ENCODE assay signal across 15 cellular contexts in genomic region chr5:82389347-82389746, GRCh38.
DNase-seq lines count a peak whose midpoint lies in the region; ATAC-seq and TF ChIP-seq lines count a peak whose summit lies in the region.
"Had no signal": no experiment of that assay in that cellular context is flagged by ENCODE, and none has a peak within 500 bp of the region (broad histone marks: within the 10 kb centered on the region; RNA-seq: fewer than 3 reads in every experiment).

No MANE protein-coding gene starts in this region.

- H3K9me3 ChIP-seq in left lung, result no peaks in the 10 kb centered on the region
- H3K9me3 ChIP-seq: BE2C, body of pancreas, Peyer's patch had no signal

- H3K9me3 Mint-ChIP-seq in stimulated activated naive CD8-positive, alpha-beta T cell treated with anti-CD3 and anti-CD28 coated beads, Interleukin-15, Interleukin-2, amounts not matched to agents 100 ng/mL and 50 ng/mL, for 24 hours, result no peaks in the 10 kb centered on the region
- peaks cover 0 to 8% of the 10 kb centered on the region in 2 donors for H3K9me3 Mint-ChIP-seq in stimulated activated naive CD8-positive, alpha-beta T cell treated with anti-CD3 and anti-CD28 coated beads, Interleukin-15, amount 100 ng/mL, for 72 hours
- peaks cover 11% of the 10 kb centered on the region for H3K9me3 Mint-ChIP-seq in activated T-helper 1 cell treated with anti-CD3 and anti-CD28 coated beads, Interleukin-12 subunit alpha, Interleukin-12 subunit beta, Interleukin-2, Interleukin-4 antibody, amounts not matched to agents 30 ng/mL and 10 ng/mL and 1 ng/mL, durations not matched to agents 14 hours and 24 hours and 36 hours

- intact Hi-C loops in activated T-helper 1 cell treated with anti-CD3 and anti-CD28 coated beads, Interleukin-12 subunit alpha, Interleukin-12 subunit beta, Interleukin-2, Interleukin-4 antibody, amounts not matched to agents 30 ng/mL and 10 ng/mL and 1 ng/mL, durations not matched to agents 14 hours and 24 hours and 36 hours (cut with micrococcal nuclease), result loop anchor here (1.0 to 2.0 kb wide), 2 partner anchors 15 to 25 kb away; no protein-coding TSS in a partner anchor
- intact Hi-C loops in left lung (cut with DNase I), result no loop called here

- no peaks in the 10 kb centered on the region for H3K36me3 ChIP-seq in left lung
- H3K36me3 ChIP-seq: BE2C, Peyer's patch had no signal

- no peak for ATAC-seq in stimulated activated naive CD8-positive, alpha-beta T cell treated with anti-CD3 and anti-CD28 coated beads, Interleukin-15, amount 100 ng/mL, for 72 hours
- peak; percentile 55 for ATAC-seq in left lung
- no peak for ATAC-seq in HG03378 (IDR thresholded peaks at IDR 0.05; ENCODE audit: unreplicated experiment)

- no peaks in the 10 kb centered on the region for H3K36me3 Mint-ChIP-seq in stimulated activated naive CD8-positive, alpha-beta T cell treated with anti-CD3 and anti-CD28 coated beads, Interleukin-15, Interleukin-2, amounts not matched to agents 100 ng/mL and 50 ng/mL, for 24 hours (ENCODE audit: low read depth)
- H3K36me3 Mint-ChIP-seq in activated T-helper 1 cell treated with anti-CD3 and anti-CD28 coated beads, Interleukin-12 subunit alpha, Interleukin-12 subunit beta, Interleukin-2, Interleukin-4 antibody, amounts not matched to agents 30 ng/mL and 10 ng/mL and 1 ng/mL, durations not matched to agents 14 hours and 24 hours and 36 hours (ENCODE audit: low read depth), result peaks cover 15% of the 10 kb centered on the region

- H3K4me1 Mint-ChIP-seq in stimulated activated naive CD8-positive, alpha-beta T cell treated with anti-CD3 and anti-CD28 coated beads, Interleukin-15, Interleukin-2, amounts not matched to agents 100 ng/mL and 50 ng/mL, for 24 hours (ENCODE audit: low read depth), result peaks cover 10% of the 10 kb centered on the region
- peaks cover 8% of the 10 kb centered on the region for H3K4me1 Mint-ChIP-seq in stimulated activated naive CD8-positive, alpha-beta T cell treated with anti-CD3 and anti-CD28 coated beads, Interleukin-15, amount 100 ng/mL, for 72 hours
- peaks cover 41% of the 10 kb centered on the region for H3K4me1 Mint-ChIP-seq in activated T-helper 1 cell treated with anti-CD3 and anti-CD28 coated beads, Interleukin-12 subunit alpha, Interleukin-12 subunit beta, Interleukin-2, Interleukin-4 antibody, amounts not matched to agents 30 ng/mL and 10 ng/mL and 1 ng/mL, durations not matched to agents 14 hours and 24 hours and 36 hours (ENCODE audit: low read depth)

- H3K4me1 ChIP-seq in left lung, result peaks cover 0 to 5% of the 10 kb centered on the region in 2 donors
- H3K4me1 ChIP-seq: Peyer's patch had no signal

- H3K27me3 ChIP-seq in left lung, result no peaks in the 10 kb centered on the region
- H3K27me3 ChIP-seq: BE2C, body of pancreas, Peyer's patch had no signal

- H3K4me3 Mint-ChIP-seq in stimulated activated naive CD8-positive, alpha-beta T cell treated with anti-CD3 and anti-CD28 coated beads, Interleukin-15, Interleukin-2, amounts not matched to agents 100 ng/mL and 50 ng/mL, for 24 hours, result no peak overlapping the region
- no peak overlapping the region for H3K4me3 Mint-ChIP-seq in stimulated activated naive CD8-positive, alpha-beta T cell treated with anti-CD3 and anti-CD28 coated beads, Interleukin-15, amount 100 ng/mL, for 72 hours
- H3K4me3 Mint-ChIP-seq in activated T-helper 1 cell treated with anti-CD3 and anti-CD28 coated beads, Interleukin-12 subunit alpha, Interleukin-12 subunit beta, Interleukin-2, Interleukin-4 antibody, amounts not matched to agents 30 ng/mL and 10 ng/mL and 1 ng/mL, durations not matched to agents 14 hours and 24 hours and 36 hours, result peak overlapping the region; percentile 34

- no peak for DNase-seq in stimulated activated naive CD8-positive, alpha-beta T cell treated with anti-CD3 and anti-CD28 coated beads, Interleukin-15, amount 100 ng/mL, for 72 hours
- DNase-seq in activated T-helper 1 cell treated with anti-CD3 and anti-CD28 coated beads, Interleukin-12 subunit alpha, Interleukin-12 subunit beta, Interleukin-2, Interleukin-4 antibody, amounts not matched to agents 30 ng/mL and 10 ng/mL and 1 ng/mL, durations not matched to agents 14 hours and 24 hours and 36 hours (ENCODE audit: low spot score), result no peak
- DNase-seq in left lung (no peak), cerebellar cortex (ENCODE audit: low spot score) (no peak), NCI-H128 (lab: John Stamatoyannopoulos, UW; ENCODE audit: unreplicated experiment) (no peak)
- DNase-seq in stimulated activated CD4-positive, alpha-beta T cell treated with anti-CD3 and anti-CD28 coated beads, Interleukin-4, amount 100 ng/mL, for 4 hours, result no peak
- DNase-seq: activated CD4-positive, alpha-beta T cell treated with anti-CD3 and anti-CD28 coated beads for 1 hour; NCI-H187; NCI-H524; Peyer's patch; retina had no signal

- TF ChIP-seq CTCF in left lung (IDR thresholded peaks at IDR 0.05), result no peak

- no peaks in the 10 kb centered on the region for H3K27me3 Mint-ChIP-seq in stimulated activated naive CD8-positive, alpha-beta T cell treated with anti-CD3 and anti-CD28 coated beads, Interleukin-15, Interleukin-2, amounts not matched to agents 100 ng/mL and 50 ng/mL, for 24 hours
- peaks cover 5% of the 10 kb centered on the region for H3K27me3 Mint-ChIP-seq in stimulated activated naive CD8-positive, alpha-beta T cell treated with anti-CD3 and anti-CD28 coated beads, Interleukin-15, amount 100 ng/mL, for 72 hours
- no peaks in the 10 kb centered on the region for H3K27me3 Mint-ChIP-seq in activated T-helper 1 cell treated with anti-CD3 and anti-CD28 coated beads, Interleukin-12 subunit alpha, Interleukin-12 subunit beta, Interleukin-2, Interleukin-4 antibody, amounts not matched to agents 30 ng/mL and 10 ng/mL and 1 ng/mL, durations not matched to agents 14 hours and 24 hours and 36 hours (ENCODE audit: insufficient read depth)

- peak overlapping the region in 1 of 2 donors; percentile 34 for H3K27ac ChIP-seq in left lung
- H3K27ac ChIP-seq: body of pancreas, Peyer's patch had no signal

- peak overlapping the region; percentile 57 for H3K27ac Mint-ChIP-seq in stimulated activated naive CD8-positive, alpha-beta T cell treated with anti-CD3 and anti-CD28 coated beads, Interleukin-15, Interleukin-2, amounts not matched to agents 100 ng/mL and 50 ng/mL, for 24 hours
- H3K27ac Mint-ChIP-seq in stimulated activated naive CD8-positive, alpha-beta T cell treated with anti-CD3 and anti-CD28 coated beads, Interleukin-15, amount 100 ng/mL, for 72 hours, result no peak overlapping the region
- peak overlapping the region; percentile 89 for H3K27ac Mint-ChIP-seq in activated T-helper 1 cell treated with anti-CD3 and anti-CD28 coated beads, Interleukin-12 subunit alpha, Interleukin-12 subunit beta, Interleukin-2, Interleukin-4 antibody, amounts not matched to agents 30 ng/mL and 10 ng/mL and 1 ng/mL, durations not matched to agents 14 hours and 24 hours and 36 hours

- no peak overlapping the region for H3K4me3 ChIP-seq in left lung
- H3K4me3 ChIP-seq: body of pancreas, Peyer's patch had no signal

Comparison
In these comparisons a context has a peak if more than half of its experiments do, and no peak if none do; other contexts are left out.
1. H3K27ac Mint-ChIP-seq: peak in stimulated activated naive CD8-positive, alpha-beta T cell treated with anti-CD3 and anti-CD28 coated beads, Interleukin-15, Interleukin-2, amounts not matched to agents 100 ng/mL and 50 ng/mL, for 24 hours (single experiment) and activated T-helper 1 cell treated with anti-CD3 and anti-CD28 coated beads, Interleukin-12 subunit alpha, Interleukin-12 subunit beta, Interleukin-2, Interleukin-4 antibody, amounts not matched to agents 30 ng/mL and 10 ng/mL and 1 ng/mL, durations not matched to agents 14 hours and 24 hours and 36 hours (single experiment); none in stimulated activated naive CD8-positive, alpha-beta T cell treated with anti-CD3 and anti-CD28 coated beads, Interleukin-15, amount 100 ng/mL, for 72 hours (0 of 2).